1 cellular context compared by ENCODE assay signal in the genomic region with DNA sequence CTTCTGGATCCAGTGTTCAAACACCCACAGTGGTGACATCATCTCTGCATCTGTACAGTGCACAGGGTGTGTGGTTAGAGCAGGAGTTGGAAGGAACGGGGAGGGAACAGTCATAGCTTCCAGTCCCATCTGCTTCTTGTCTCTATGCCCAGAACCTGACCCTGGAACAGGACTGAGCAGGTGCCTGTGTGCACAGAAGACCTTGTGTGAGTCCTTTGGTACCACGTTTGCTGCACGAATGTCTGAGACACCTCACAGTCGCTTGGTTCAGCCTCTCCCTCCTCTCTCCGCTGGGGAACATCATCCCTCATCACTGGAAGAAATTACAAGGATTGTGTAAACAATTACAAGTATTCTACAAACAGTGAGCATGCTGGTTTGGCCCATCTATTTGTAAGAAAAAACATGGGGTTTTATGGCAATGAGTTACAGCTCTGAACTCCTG.
TF ChIP-seq lines count a peak whose summit lies in the region.

No MANE protein-coding gene starts in this region.

TF ChIP-seq in IMR-90, 13 proteins besides CTCF, POLR2A, EP300 and RAD21:
- TF ChIP-seq RCOR1 (IDR thresholded peaks at IDR 0.05; ENCODE audit: insufficient replicate concordance, low read length): peak; percentile 88
- TF ChIP-seq MAZ (IDR thresholded peaks at IDR 0.05; ENCODE audit: borderline replicate concordance, low read depth, low read length): no peak
- TF ChIP-seq, protein P1, sequence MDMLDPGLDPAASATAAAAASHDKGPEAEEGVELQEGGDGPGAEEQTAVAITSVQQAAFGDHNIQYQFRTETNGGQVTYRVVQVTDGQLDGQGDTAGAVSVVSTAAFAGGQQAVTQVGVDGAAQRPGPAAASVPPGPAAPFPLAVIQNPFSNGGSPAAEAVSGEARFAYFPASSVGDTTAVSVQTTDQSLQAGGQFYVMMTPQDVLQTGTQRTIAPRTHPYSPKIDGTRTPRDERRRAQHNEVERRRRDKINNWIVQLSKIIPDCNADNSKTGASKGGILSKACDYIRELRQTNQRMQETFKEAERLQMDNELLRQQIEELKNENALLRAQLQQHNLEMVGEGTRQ (IDR thresholded peaks at IDR 0.05; ENCODE audit: low read depth, low read length): no peak
- TF ChIP-seq MAFK (IDR thresholded peaks at IDR 0.05; ENCODE audit: low read depth, low read length): no peak
- no peak for TF ChIP-seq FOS (IDR thresholded peaks at IDR 0.05; ENCODE audit: low read depth, low read length)
